Comparison of ENCODE assay signal across 29 cellular contexts in genomic region chr19:32475393-32475792, GRCh38.
"Had no signal": no experiment of that assay in that cellular context is flagged by ENCODE, and none has a peak within 500 bp of the region (broad histone marks: within the 10 kb centered on the region; RNA-seq: fewer than 3 reads in every experiment).

No MANE protein-coding gene starts in this region.

- DNase-seq: Karpas-422, KBM-7, MM.1S, MV-4-11, NCI-H1092, NCI-H1105, NCI-H1417 treated with DMSO at 0.1 percent for 48 hours, NCI-H1436 treated with DMSO at 0.1 percent for 48 hours, NCI-H1694 treated with DMSO at 0.1 percent for 48 hours, NCI-H187 treated with DMSO at 0.1 percent for 48 hours, NCI-H2029, NCI-H2081, NCI-H2171, NCI-H446 treated with DMSO at 0.1 percent for 48 hours, NCI-H510A, NCI-H524, NCI-H526, NCI-H774, PC-9, SHP77, SIG-M5, SJCRH30 had no signal

- H3K4me3 ChIP-seq: PC-9, SJCRH30, SK-N-MC had no signal

- H3K27me3 ChIP-seq: SJCRH30 had no signal

- ATAC-seq: Panc1, Right ventricle myocardium inferior, SK-N-SH treated with all-trans-retinoic acid at 6 μM for 48 hours had no signal

- H3K9ac ChIP-seq: KMS-11 had no signal

- H3K4me2 ChIP-seq: KMS-11, PC-9 had no signal

- FAIRE-seq: RCC 7860 had no signal

- H3K9me3 ChIP-seq: SJCRH30 had no signal

- H3K27ac ChIP-seq: KMS-11, PC-9, RWPE1, SJCRH30, SK-N-MC had no signal

- H3K4me1 ChIP-seq: SJCRH30 had no signal
